Comparison of ENCODE assay signal across 28 cellular contexts in the genomic region with DNA sequence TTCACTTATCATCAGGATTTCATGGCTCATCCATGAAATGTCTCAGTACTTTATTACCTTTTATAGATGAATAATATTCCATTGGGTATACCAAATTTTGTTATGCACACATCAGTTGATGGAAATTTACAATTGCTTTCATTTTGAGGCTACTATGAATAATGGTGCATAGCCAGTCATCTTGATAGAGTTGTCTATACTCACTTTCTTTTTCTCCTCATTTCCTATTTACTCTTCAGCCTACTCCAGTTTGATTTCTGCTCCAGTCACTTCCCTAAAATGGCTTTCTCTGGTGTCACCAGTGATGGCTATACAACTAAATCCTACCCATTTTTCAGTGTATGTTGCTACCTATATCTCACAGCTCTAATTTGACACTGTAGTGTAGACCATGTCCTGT.
"Had no signal": no experiment of that assay in that cellular context is flagged by ENCODE, and none has a peak within 500 bp of the region (broad histone marks: within the 10 kb centered on the region; RNA-seq: fewer than 3 reads in every experiment).

No MANE protein-coding gene starts in this region.

- H3K4me1 Mint-ChIP-seq: activated B cell treated with CpG ODN at 0.5 μM for 24 hours; activated naive CD4-positive, alpha-beta T cell treated with anti-CD3 and anti-CD28 coated beads, Interleukin-2, amount 10 ng/mL, durations not matched to agents 7 days and 5 days; central memory CD8-positive, alpha-beta T cell; naive B cell; neural crest cell had no signal

- ATAC-seq: activated CD8-positive, alpha-beta T cell treated with anti-CD3 and anti-CD28 coated beads for 36 hours; left cardiac atrium; mucosa of descending colon had no signal

- H3K27me3 ChIP-seq: right atrium auricular region, tibial artery had no signal

- H3K4me3 Mint-ChIP-seq: activated B cell treated with CpG ODN at 0.5 μM for 24 hours; activated CD8-positive, alpha-beta T cell treated with anti-CD3 and anti-CD28 coated beads for 36 hours; activated naive CD4-positive, alpha-beta T cell treated with anti-CD3 and anti-CD28 coated beads, Interleukin-2, amount 10 ng/mL, durations not matched to agents 7 days and 5 days; activated T-cell treated with anti-CD3 and anti-CD28 coated beads, Interleukin-2, amount 50 U/mL, for 24 hours; central memory CD8-positive, alpha-beta T cell; naive B cell; neural crest cell had no signal

- H3K36me3 ChIP-seq: prostate gland, right atrium auricular region, tibial artery had no signal

- H3K4me1 ChIP-seq: prostate gland, right atrium auricular region, tibial artery had no signal

- H3K27ac Mint-ChIP-seq: activated B cell treated with CpG ODN at 0.5 μM for 24 hours; activated CD8-positive, alpha-beta T cell treated with anti-CD3 and anti-CD28 coated beads for 36 hours; activated naive CD4-positive, alpha-beta T cell treated with anti-CD3 and anti-CD28 coated beads, Interleukin-2, amount 10 ng/mL, durations not matched to agents 7 days and 5 days; activated T-cell treated with anti-CD3 and anti-CD28 coated beads, Interleukin-2, amount 50 U/mL, for 24 hours; activated T-helper 2 cell treated with anti-CD3 and anti-CD28 coated beads, Interferon-gamma antibody, Interleukin-2, Interleukin-4, amounts not matched to agents 10 μg/mL and 5 μg/mL and 100 μg/mL, durations not matched to agents 14 hours and 24 hours and 36 hours had no signal

- H3K9me3 ChIP-seq: mucosa of descending colon, prostate gland, right atrium auricular region, tibial artery had no signal

- H3K36me3 Mint-ChIP-seq: activated naive CD4-positive, alpha-beta T cell treated with anti-CD3 and anti-CD28 coated beads, Interleukin-2, amount 10 ng/mL, durations not matched to agents 7 days and 5 days; naive B cell had no signal

- H3K27ac ChIP-seq: coronary artery, prostate gland, right atrium auricular region, tibial artery had no signal

- H3K27me3 Mint-ChIP-seq: activated B cell treated with CpG ODN at 0.5 μM for 24 hours; activated CD8-positive, alpha-beta T cell treated with anti-CD3 and anti-CD28 coated beads for 36 hours; activated naive CD4-positive, alpha-beta T cell treated with anti-CD3 and anti-CD28 coated beads, Interleukin-2, amount 10 ng/mL, durations not matched to agents 7 days and 5 days; activated T-cell treated with anti-CD3 and anti-CD28 coated beads, Interleukin-2, amount 50 U/mL, for 24 hours; central memory CD8-positive, alpha-beta T cell; naive B cell had no signal

- H3K9me3 Mint-ChIP-seq: activated B cell treated with CpG ODN at 0.5 μM for 24 hours; activated CD8-positive, alpha-beta T cell treated with anti-CD3 and anti-CD28 coated beads for 36 hours; activated naive CD4-positive, alpha-beta T cell treated with anti-CD3 and anti-CD28 coated beads, Interleukin-2, amount 10 ng/mL, durations not matched to agents 7 days and 5 days; activated T-cell treated with anti-CD3 and anti-CD28 coated beads, Interleukin-2, amount 50 U/mL, for 24 hours; activated T-helper 2 cell treated with anti-CD3 and anti-CD28 coated beads, Interferon-gamma antibody, Interleukin-2, Interleukin-4, amounts not matched to agents 10 μg/mL and 5 μg/mL and 100 μg/mL, durations not matched to agents 14 hours and 24 hours and 36 hours; neural crest cell had no signal

- DNase-seq: activated B cell treated with CpG ODN at 0.5 μM for 24 hours; activated CD4-positive, alpha-beta T cell treated with anti-CD3 and anti-CD28 coated beads for 4 hours; activated CD8-positive, alpha-beta T cell treated with anti-CD3 and anti-CD28 coated beads for 36 hours; activated naive CD4-positive, alpha-beta T cell treated with anti-CD3 and anti-CD28 coated beads, Interleukin-2, amount 10 ng/mL, durations not matched to agents 7 days and 5 days; activated T-cell treated with anti-CD3 and anti-CD28 coated beads, Interleukin-2, amount 50 U/mL, for 24 hours; aorta; erythroblast; foreskin melanocyte; glutamatergic neuron; hippocampal formation; left cardiac atrium; mesenchymal stem cell; mucosa of descending colon; naive B cell; stimulated activated CD4-positive, alpha-beta T cell treated with anti-CD3 and anti-CD28 coated beads, Interleukin-12 subunit alpha, Interleukin-12 subunit beta, amount 100 ng/mL, for 4 hours; stimulated activated CD4-positive, alpha-beta T cell treated with anti-CD3 and anti-CD28 coated beads, Interleukin-1b, Interleukin-23, amount 100 ng/mL, for 48 hours; stimulated activated CD8-positive, alpha-beta memory T cell treated with anti-CD3 and anti-CD28 coated beads, Interleukin-4, amount 100 ng/mL, for 48 hours; stimulated activated naive CD4-positive, alpha-beta T cell treated with Interleukin-2 at 50 U/mL for 16 hours; substantia nigra; tibial artery had no signal

- FAIRE-seq: endometrium, islet of Langerhans had no signal

- H3K4me3 ChIP-seq: coronary artery, mucosa of descending colon, prostate gland, right atrium auricular region, tibial artery had no signal
